ENCODE assay signal across 12 cellular contexts in the genomic region with DNA sequence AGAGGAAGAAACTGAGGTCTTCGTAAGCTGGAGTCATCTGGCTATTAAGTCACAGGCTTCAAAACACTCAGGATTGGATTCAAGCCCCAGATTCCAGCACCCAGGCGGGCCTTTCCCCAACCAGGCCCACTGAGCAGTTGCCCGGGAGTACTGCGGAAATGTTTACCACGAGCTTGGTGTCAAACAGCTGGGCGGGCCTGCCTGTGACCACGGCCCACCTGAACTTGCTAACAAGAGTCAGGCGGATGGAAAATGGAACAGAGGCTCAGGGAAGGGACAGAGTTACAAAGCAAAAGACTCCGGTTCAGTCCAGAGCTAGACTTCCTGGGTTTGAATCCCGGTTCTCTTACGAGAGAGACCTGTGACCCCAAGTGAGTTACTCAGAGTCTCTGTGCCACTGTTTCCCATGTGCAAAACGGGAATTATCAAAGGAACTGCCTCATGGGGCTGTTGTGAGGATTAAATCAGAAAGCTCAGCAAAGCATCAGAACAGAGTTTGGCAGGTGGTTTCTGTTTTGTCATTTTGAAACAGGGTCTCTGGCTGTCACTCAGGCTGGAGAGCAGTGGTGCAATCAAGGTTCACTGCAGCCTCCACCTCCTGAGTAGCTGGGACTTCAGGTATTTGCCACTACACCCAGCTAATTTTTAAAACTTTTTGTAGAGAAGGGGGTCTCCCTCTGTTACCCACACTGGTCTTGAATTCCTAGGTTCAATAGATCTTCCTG. TPM values are rescaled to one million over a fixed set of nuclear protein-coding genes. Genes with fewer than 3 reads are reported as not detected.
DNase-seq lines count a peak whose midpoint lies in the region; ATAC-seq and TF ChIP-seq lines count a peak whose summit lies in the region.
"Had no signal": no experiment of that assay in that cellular context is flagged by ENCODE, and none has a peak within 500 bp of the region (broad histone marks: within the 10 kb centered on the region; RNA-seq: fewer than 3 reads in every experiment).

No MANE protein-coding gene starts in this region.

- H3K4me1 Mint-ChIP-seq in CD8-positive, alpha-beta T cell (ENCODE audit: low read depth), result no peaks in the 10 kb centered on the region

- no peaks in the 10 kb centered on the region for H3K27me3 Mint-ChIP-seq in CD8-positive, alpha-beta T cell (ENCODE audit: low read depth)

- TF ChIP-seq POLR2A in testis (IDR thresholded peaks at IDR 0.05), result no peak

- no peak overlapping the region for H3K27ac Mint-ChIP-seq in CD8-positive, alpha-beta T cell

- TF ChIP-seq CTCF in CD8-positive, alpha-beta T cell (IDR thresholded peaks at IDR 0.05), result no peak
- no peak for TF ChIP-seq CTCF in testis (IDR thresholded peaks at IDR 0.05)

- no peak overlapping the region for H3K27ac ChIP-seq in CD8-positive, alpha-beta T cell (ENCODE audit: low read depth, low read length)
- H3K27ac ChIP-seq in testis, result no peak overlapping the region
- H3K27ac ChIP-seq: GM23248, KMS-11 had no signal

- peaks cover 4% of the 10 kb centered on the region for H3K36me3 ChIP-seq in CD8-positive, alpha-beta T cell (ENCODE audit: insufficient read depth, low read length)
- H3K36me3 ChIP-seq in testis (ENCODE audit: low read depth, missing control alignments), result no peaks in the 10 kb centered on the region

- intact Hi-C loops in CD8-positive, alpha-beta T cell (cut with DNase I, micrococcal nuclease), result no loop called here
- intact Hi-C loops in testis (cut with DNase I; ENCODE audit: low total_unique reads), result no loop called here
- intact Hi-C loops in left ventricle myocardium superior (cut with micrococcal nuclease), result no loop called here

- no peaks in the 10 kb centered on the region for H3K4me1 ChIP-seq in CD8-positive, alpha-beta T cell (ENCODE audit: insufficient read depth, low read length)
- no peaks in the 10 kb centered on the region for H3K4me1 ChIP-seq in testis

- H3K4me3 ChIP-seq in CD8-positive, alpha-beta T cell (ENCODE audit: low read depth, low read length), result no peak overlapping the region
- no peak overlapping the region for H3K4me3 ChIP-seq in testis
- H3K4me3 ChIP-seq: GM23248, pancreas had no signal

- no peaks in the 10 kb centered on the region for H3K9me3 ChIP-seq in CD8-positive, alpha-beta T cell (ENCODE audit: low read length)
- no peaks in the 10 kb centered on the region for H3K9me3 ChIP-seq in testis
- H3K9me3 ChIP-seq: pancreas had no signal

- peak; percentile 76 for ATAC-seq in GM18520 (IDR thresholded peaks at IDR 0.05; ENCODE audit: unreplicated experiment)
- ATAC-seq in GM21381 (IDR thresholded peaks at IDR 0.05; ENCODE audit: unreplicated experiment), result peak; percentile 70
- ATAC-seq in HG03066 (IDR thresholded peaks at IDR 0.05; ENCODE audit: low read depth, unreplicated experiment), result peak; percentile 62
- ATAC-seq in CD8-positive, alpha-beta T cell, result no peak
- ATAC-seq in left ventricle myocardium superior, result no peak

- POLR2A ChIA-PET in CD8-positive, alpha-beta T cell (lab: Charles Lee), result no interaction called here

- CTCF ChIA-PET in CD8-positive, alpha-beta T cell (lab: Charles Lee), result interaction anchor here (1.4 to 1.7 kb wide), 2 partner anchors 21 to 257 kb away, joined by 3 read pairs; no protein-coding TSS in a partner anchor

- H3K36me3 Mint-ChIP-seq in CD8-positive, alpha-beta T cell, result peaks cover 13% of the 10 kb centered on the region

- H3K4me3 Mint-ChIP-seq in CD8-positive, alpha-beta T cell, result no peak overlapping the region

- WGBS in testis, 2 donors, result 71 to 80% methylated on average over 12 of the region's 12 CpGs

- no peaks in the 10 kb centered on the region for H3K27me3 ChIP-seq in CD8-positive, alpha-beta T cell (ENCODE audit: insufficient read depth, low read length)
- no peaks in the 10 kb centered on the region for H3K27me3 ChIP-seq in testis
- H3K27me3 ChIP-seq: pancreas had no signal

- no peaks in the 10 kb centered on the region for H3K9me3 Mint-ChIP-seq in CD8-positive, alpha-beta T cell

- DNase-seq in left kidney (ENCODE audit: low read depth, low spot score), result peak; percentile 23
- DNase-seq in CD8-positive, alpha-beta T cell, result no peak
- DNase-seq in testis, result no peak
- no peak for DNase-seq in SHP77 treated with DMSO at 0.1 percent for 48 hours (lab: John Stamatoyannopoulos, UW)
- DNase-seq in left ventricle myocardium superior, result no peak
- DNase-seq: GM23248, NCI-H446 treated with DMSO at 0.1 percent for 48 hours had no signal

RNA-seq across cellular contexts. Expression of a gene that starts 49.0 kb away (rescaled TPM):
- total RNA-seq in CD8-positive, alpha-beta T cell, result under 1 TPM; 0.19 to 0.22 TPM
- total RNA-seq in testis (1 to 10 TPM; 3.1 to 5.1 TPM), left ventricle myocardium superior (0.17 TPM)
- polyA plus RNA-seq in testis (ENCODE audit: insufficient read depth, low read depth, low replicate concordance), result 2.5 TPM
- total RNA-seq: GM23248 had no signal
- polyA plus RNA-seq: GM23248 had no signal

Comparison
In these comparisons a context has a peak if more than half of its experiments do, and no peak if none do; other contexts are left out.
1. ATAC-seq: peak in GM18520 (single experiment), GM21381 (single experiment) and HG03066 (single experiment); none in CD8-positive, alpha-beta T cell (single experiment) and left ventricle myocardium superior (single experiment).